8 cellular contexts compared by ENCODE assay signal in genomic region chr15:89893027-89893426, GRCh38. TPM values are rescaled to one million over a fixed set of nuclear protein-coding genes. Genes with fewer than 3 reads are reported as not detected.
DNase-seq lines count a peak whose midpoint lies in the region; ATAC-seq and TF ChIP-seq lines count a peak whose summit lies in the region.

No MANE protein-coding gene starts in this region.

- H3K27me3 ChIP-seq in PC-9 (ENCODE audit: insufficient read depth, low read depth) (no peaks in the 10 kb centered on the region), parathyroid adenoma (ENCODE audit: control insufficient read depth, insufficient read depth, low read length) (no peaks in the 10 kb centered on the region)

- H3K9me3 ChIP-seq in PC-9 (ENCODE audit: insufficient read depth, low read depth) (no peaks in the 10 kb centered on the region), parathyroid adenoma (ENCODE audit: control insufficient read depth, low read length) (no peaks in the 10 kb centered on the region)

- in situ Hi-C loops in G401 (cut with HindIII; ENCODE audit: low sequenced_read_pairs): no loop called here

- intact Hi-C loops in PC-9 (cut with micrococcal nuclease; ENCODE audit: unreplicated experiment): loop anchor here (5.0 to 10.0 kb wide), 3 partner anchors 339 to 396 kb away; partner anchors contain the start of genes CIB1, GDPGP1, NGRN and RHCG

- CTCF ChIA-PET in PC-9 (lab: Charles Lee): interaction anchor here (0.6 kb wide), 1 partner anchor 394 kb away, joined by 7 read pairs; no protein-coding TSS in a partner anchor

- DNase-seq in G401 (ENCODE audit: low spot score) (peak; percentile 30), PC-9 (peak in 1 of 2 experiments; percentile 40), erythroblast (lab: John Stamatoyannopoulos, UW) (peak; percentile 23 to 51), NCI-H1092 treated with DMSO at 0.1 percent for 48 hours (lab: John Stamatoyannopoulos, UW) (no peak), activated gamma-delta T cell (lab: John Stamatoyannopoulos, UW) (no peak)

- no peak for TF ChIP-seq POLR2A in erythroblast (IDR thresholded peaks at IDR 0.05; ENCODE audit: low read length)

- peaks cover 10% of the 10 kb centered on the region; the same call in 1 of the 2 replicates for H3K36me3 ChIP-seq in PC-9 (ENCODE audit: low read depth)
- H3K36me3 ChIP-seq in parathyroid adenoma (ENCODE audit: control insufficient read depth, insufficient read depth, low read length): no peaks in the 10 kb centered on the region

- H3K4me1 ChIP-seq in PC-9 (replicated peaks; ENCODE audit: insufficient read depth): peaks cover 30% of the 10 kb centered on the region
- peaks cover 2% of the 10 kb centered on the region for H3K4me1 ChIP-seq in parathyroid adenoma

- H3F3A ChIP-seq in PC-9 (ENCODE audit: insufficient read depth, low read depth): peaks cover 55% of the 10 kb centered on the region

- H3K4me3 ChIP-seq in PC-9 (peak overlapping the region; percentile 87), parathyroid adenoma (ENCODE audit: low read depth, low read length) (peak overlapping the region; percentile 90)

- peaks cover 48% of the 10 kb centered on the region for H3K79me2 ChIP-seq in PC-9 (ENCODE audit: low read depth)
- no peaks in the 10 kb centered on the region for H3K79me2 ChIP-seq in parathyroid adenoma

- H3K27ac ChIP-seq in PC-9: peak overlapping the region; percentile 97
- peak overlapping the region; percentile 86 for H3K27ac ChIP-seq in parathyroid adenoma

- POLR2A ChIA-PET in PC-9 (lab: Charles Lee; ENCODE audit: unreplicated experiment): interaction anchor here (0.6 kb wide), 2 partner anchors 132 to 143 kb away, joined by 4 to 5 read pairs; no protein-coding TSS in a partner anchor

- H3K4me2 ChIP-seq in PC-9 (peak overlapping the region; percentile 82), parathyroid adenoma (ENCODE audit: low read length) (peak overlapping the region; percentile 78)

- ATAC-seq in HG03469 (IDR thresholded peaks at IDR 0.05; ENCODE audit: unreplicated experiment) (no peak), GM21423 (IDR thresholded peaks at IDR 0.05; ENCODE audit: unreplicated experiment) (no peak)

- TSS peak; percentile 37 for BruUV-seq in PC-9 (replicated peaks; lab: Mats Ljungman, UMichigan)

- TF ChIP-seq CTCF in PC-9 (conservative IDR thresholded peaks at IDR 0.05) (no peak; the same call in 1 of the 2 replicates), parathyroid adenoma (IDR thresholded peaks at IDR 0.05) (no peak)

- no peaks in the 10 kb centered on the region; the same call in 1 of the 2 replicates for H4K20me1 ChIP-seq in PC-9 (ENCODE audit: insufficient read depth)

- no peaks in the 10 kb centered on the region for H3K9me2 ChIP-seq in PC-9 (ENCODE audit: insufficient read depth)

- H2AFZ ChIP-seq in PC-9 (peak overlapping the region; percentile 64), parathyroid adenoma (peak overlapping the region; percentile 83)

- no peak overlapping the region for H3K9ac ChIP-seq in parathyroid adenoma

RNA-seq across cellular contexts. Expression of gene AP3S2, which starts 0.8 kb away (rescaled TPM):
- total RNA-seq in G401 (2014; rRNA removed; shearing (Covaris generic)): 32.3 and 61.4 TPM in 2 replicates
- 49.3 and 57.6 TPM in 2 replicates for total RNA-seq in PC-9 (2021)

RNA-seq across cellular contexts. Expression of gene ARPIN, which starts 19.7 kb away (rescaled TPM):
- total RNA-seq in G401 (2014; rRNA removed; shearing (Covaris generic)): 5.3 and 7.0 TPM in 2 replicates
- 28.6 and 30.4 TPM in 2 replicates for total RNA-seq in PC-9 (2021)

Comparison
In these comparisons a context has a peak if more than half of its experiments do, and no peak if none do; other contexts are left out.
1. DNase-seq: peak in G401 (single experiment) and erythroblast (2 of 2); none in NCI-H1092 treated with DMSO at 0.1 percent for 48 hours (single experiment) and activated gamma-delta T cell (single experiment).